ENCODE assay signal across 8 cellular contexts in the genomic region with DNA sequence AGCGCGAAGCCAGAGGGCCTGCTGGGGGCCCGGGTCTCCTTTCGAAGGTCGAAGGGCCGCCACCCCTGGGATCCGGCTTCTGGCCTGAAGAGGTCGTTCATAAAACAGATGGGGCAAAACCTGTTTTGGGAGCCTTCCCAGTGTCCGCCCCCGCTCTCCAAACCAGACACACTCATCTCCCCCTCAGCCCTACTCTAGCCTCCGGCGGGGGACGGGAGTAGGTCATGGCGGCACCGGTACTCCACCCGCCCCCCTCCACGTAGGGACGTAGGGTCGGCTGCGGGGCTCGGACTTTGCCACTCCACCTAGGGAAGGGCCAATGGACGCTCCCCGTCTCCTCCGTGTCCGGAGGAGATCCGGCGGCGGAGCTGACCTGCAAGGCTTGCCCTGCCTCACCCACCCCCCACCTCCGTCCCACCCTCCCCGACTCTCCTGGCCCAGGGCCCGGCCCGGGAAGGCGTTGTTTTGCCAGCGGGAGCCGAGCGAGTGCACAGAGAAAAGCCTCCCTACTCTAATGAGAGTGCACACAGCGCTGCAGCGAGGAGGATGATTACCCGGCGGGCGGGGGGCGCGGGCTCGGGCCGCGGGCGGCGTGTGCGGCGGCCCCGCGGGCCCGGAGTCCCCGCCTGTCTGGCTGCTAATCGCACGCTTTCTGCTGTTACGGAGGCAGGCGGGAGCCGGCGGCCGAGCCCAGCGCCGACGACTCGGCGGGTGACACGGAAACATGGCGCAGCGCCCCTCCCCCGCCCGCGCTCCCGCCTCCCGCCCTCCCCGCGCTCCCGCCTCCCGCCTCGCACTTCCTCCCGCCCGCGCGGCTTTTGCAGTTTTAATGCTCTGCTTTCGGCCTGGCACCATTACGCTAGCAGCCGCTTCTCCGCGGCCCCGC. TPM values are rescaled to one million over a fixed set of nuclear protein-coding genes. Genes with fewer than 3 reads are reported as not detected.
DNase-seq lines count a peak whose midpoint lies in the region; ATAC-seq and TF ChIP-seq lines count a peak whose summit lies in the region.

No MANE protein-coding gene starts in this region.

- H3K27me3 ChIP-seq in muscle layer of duodenum (ENCODE audit: low read depth, low read length) = no peaks in the 10 kb centered on the region
- no peaks in the 10 kb centered on the region for H3K27me3 ChIP-seq in suprapubic skin

- 3% methylated on average over 62 of the region's 89 CpGs for WGBS in suprapubic skin

- in situ Hi-C loops in GM18951 (cut with MboI; ENCODE audit: low sequenced_read_pairs, unreplicated experiment) = no loop called here

- DNase-seq in 8988T (peak; percentile 74), NCI-H510A (lab: John Stamatoyannopoulos, UW) (peak; percentile 76), epithelial cell of esophagus (ENCODE audit: low read depth) (peak; percentile 62), suprapubic skin (ENCODE audit: low spot score in 2 of 2) (no peak)
- DNase-seq in activated CD8-positive, alpha-beta memory T cell treated with anti-CD3 and anti-CD28 coated beads, Interleukin-2, amount 50 U/mL, for 4 hours = peak; percentile 74

- H3K27ac ChIP-seq in muscle layer of duodenum (ENCODE audit: low read length) (peak overlapping the region; percentile 56), suprapubic skin (peak overlapping the region; percentile 89)

- no peaks in the 10 kb centered on the region for H3K9me3 ChIP-seq in muscle layer of duodenum (ENCODE audit: control insufficient read depth in 1 of 2, low read length in 2 of 2)
- H3K9me3 ChIP-seq in suprapubic skin = no peaks in the 10 kb centered on the region

- no peak for TF ChIP-seq EP300 in suprapubic skin (IDR thresholded peaks at IDR 0.05)

- H3K36me3 ChIP-seq in muscle layer of duodenum (ENCODE audit: control insufficient read depth in 1 of 2, insufficient read depth in 2 of 2, low read length in 2 of 2) (no peaks in the 10 kb centered on the region), suprapubic skin (no peaks in the 10 kb centered on the region)

- H3K4me1 ChIP-seq in muscle layer of duodenum (ENCODE audit: control insufficient read depth in 1 of 2, insufficient read depth in 2 of 2, low read length in 2 of 2) = peaks cover 0 to 13% of the 10 kb centered on the region in 2 donors
- peaks cover 39% of the 10 kb centered on the region for H3K4me1 ChIP-seq in suprapubic skin

- TF ChIP-seq CTCF in epithelial cell of esophagus (IDR thresholded peaks at IDR 0.05; ENCODE audit: insufficient read depth, low read depth, low read length, missing control alignments) (no peak), suprapubic skin (IDR thresholded peaks at IDR 0.05) (no peak)

- no peak for ATAC-seq in GM21367 (IDR thresholded peaks at IDR 0.05; ENCODE audit: unreplicated experiment)

- H3K4me3 ChIP-seq in epithelial cell of esophagus (ENCODE audit: low read length) (peak overlapping the region; percentile 48), muscle layer of duodenum (ENCODE audit: low read depth in 1 of 2, low read length in 2 of 2) (peak overlapping the region; percentile 33 to 62), suprapubic skin (peak overlapping the region; percentile 72)

- TF ChIP-seq POLR2A in GM18951 (IDR thresholded peaks at IDR 0.05; ENCODE audit: extremely low read depth, insufficient read depth, insufficient read length) (peak; percentile 42), suprapubic skin (IDR thresholded peaks at IDR 0.05) (no peak)

RNA-seq across cellular contexts. Expression of a gene that starts 8.3 kb away (rescaled TPM):
- 10 to 100 TPM; 20.9 to 36.0 (median 32.5) TPM for total RNA-seq in suprapubic skin

Comparison
In these comparisons a context has a peak if more than half of its experiments do, and no peak if none do; other contexts are left out.
1. DNase-seq: peak in 8988T (single experiment), NCI-H510A (single experiment), activated CD8-positive, alpha-beta memory T cell treated with anti-CD3 and anti-CD28 coated beads, Interleukin-2, amount 50 U/mL, for 4 hours (single experiment) and epithelial cell of esophagus (single experiment); none in suprapubic skin (0 of 2).
2. Peak in every context shown above with its lines, with median percentiles within 50 percentile points of each other: H3K4me3 ChIP-seq.